Comparison of ENCODE assay signal across 8 cellular contexts in the genomic region with DNA sequence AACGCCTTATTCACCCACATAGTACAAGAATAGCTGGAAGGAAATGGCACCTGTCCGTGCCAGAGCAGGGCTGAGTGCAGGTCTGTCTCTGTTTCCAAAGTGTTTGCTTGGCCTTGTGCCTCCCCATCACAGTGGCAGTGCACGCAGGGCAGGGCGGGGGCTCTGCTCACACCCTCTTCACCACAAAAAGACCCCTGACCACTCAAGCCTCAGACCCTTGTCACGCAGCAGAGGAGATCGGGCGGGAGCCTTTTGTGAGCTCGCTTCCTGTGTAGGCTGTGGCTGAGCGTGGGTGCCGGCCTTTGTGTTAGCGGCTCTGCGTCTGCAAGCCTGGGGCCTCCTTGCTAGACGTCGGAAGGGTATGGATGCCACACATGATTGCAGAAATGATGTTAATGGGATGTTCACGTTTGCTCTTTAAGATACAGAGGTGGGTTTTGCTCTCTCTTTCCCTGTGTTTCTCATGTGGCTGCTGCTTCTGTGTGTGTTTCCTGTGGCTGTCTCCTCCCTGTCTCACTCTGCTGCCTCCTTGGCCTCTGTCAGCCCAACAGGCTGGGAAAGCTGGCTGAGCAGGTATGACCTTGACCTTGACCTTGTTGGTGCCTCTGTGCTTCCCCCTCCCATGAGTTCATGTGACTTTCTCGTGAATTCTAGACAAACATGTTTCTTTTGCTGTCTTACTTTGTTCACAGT. TPM values are rescaled to one million over a fixed set of nuclear protein-coding genes. Genes with fewer than 3 reads are reported as not detected.
DNase-seq lines count a peak whose midpoint lies in the region; ATAC-seq and TF ChIP-seq lines count a peak whose summit lies in the region.
"Had no signal": no experiment of that assay in that cellular context is flagged by ENCODE, and none has a peak within 500 bp of the region (broad histone marks: within the 10 kb centered on the region; RNA-seq: fewer than 3 reads in every experiment).

No MANE protein-coding gene starts in this region.

- H3K27ac ChIP-seq in RWPE1 (peak overlapping the region; percentile 19; the same call in 1 of the 2 replicates), thoracic aorta (no peak overlapping the region)

- no peaks in the 10 kb centered on the region for H3K27me3 Mint-ChIP-seq in naive B cell

- CTCF ChIA-PET in RWPE1 (lab: Yijun Ruan, JAX), result interaction anchor here (0.6 to 0.7 kb wide), 3 partner anchors 15 to 1537 kb away, joined by 3 to 5 read pairs (median 4); no protein-coding TSS in a partner anchor

- H3K36me3 Mint-ChIP-seq in naive B cell, result peaks cover 5 to 39% of the 10 kb centered on the region in 2 donors

- H3K9me3 ChIP-seq in thoracic aorta, result no peaks in the 10 kb centered on the region

- H3K4me3 Mint-ChIP-seq in naive B cell, result peak overlapping the region in 5 of 8 donors; percentile 45 to 88 (median 71)

- H3K36me3 ChIP-seq in thoracic aorta, result peaks cover 46% of the 10 kb centered on the region

- H3K4me3 ChIP-seq in thoracic aorta, result peak overlapping the region; percentile 14

- peaks cover 9 to 35% (median 24%) of the 10 kb centered on the region in 3 donors for H3K4me1 Mint-ChIP-seq in naive B cell

- peak in 1 of 2 donors; percentile 69 for ATAC-seq in naive B cell (ENCODE audit: low read depth in 2 of 2)
- ATAC-seq in thoracic aorta (ENCODE audit: insufficient number of reproducible peaks, low FRiP score, low read depth), result no peak
- no peak for ATAC-seq in HG03159 (IDR thresholded peaks at IDR 0.05; ENCODE audit: unreplicated experiment)

- H3K4me1 ChIP-seq in thoracic aorta (ENCODE audit: control insufficient read depth in 1 of 2, low read depth in 2 of 2), result no peaks in the 10 kb centered on the region

- POLR2A ChIA-PET in RWPE1 (lab: Yijun Ruan, JAX; ENCODE audit: low non-redundant PET), result no interaction called here

- H3K9me3 Mint-ChIP-seq in naive B cell, result no peaks in the 10 kb centered on the region

- no peak for TF ChIP-seq CTCF in RWPE1 (conservative IDR thresholded peaks at IDR 0.05; ENCODE audit: low read depth)
- no peak for TF ChIP-seq CTCF in thoracic aorta (IDR thresholded peaks at IDR 0.05)

- no peaks in the 10 kb centered on the region for H3K27me3 ChIP-seq in thoracic aorta (replicated peaks; ENCODE audit: insufficient read depth)

- H3K27ac Mint-ChIP-seq in naive B cell, result peak overlapping the region; percentile 34 to 96 (median 77)

- DNase-seq in RWPE1 (ENCODE audit: low spot score) (no peak), activated gamma-delta T cell (lab: John Stamatoyannopoulos, UW) (peak; percentile 47), naive B cell (no peak), thoracic aorta (ENCODE audit: low spot score) (no peak), HuH-7 (ENCODE audit: low spot score) (no peak), NCI-H82 (lab: John Stamatoyannopoulos, UW) (no peak)
- DNase-seq: mammary epithelial cell had no signal

RNA-seq across cellular contexts. Expression of gene S100B, which starts 45.4 kb away (rescaled TPM):
- under 1 TPM in 3 of 6 donors, not detected in 3; 0.34 to 0.45 (median 0.36) TPM for polyA plus RNA-seq in naive B cell (ENCODE audit: low read depth in 6 of 6)
- 1 to 10 TPM; 4.7 to 8.4 TPM for total RNA-seq in thoracic aorta
